ENCODE assay signal across 23 cellular contexts in the genomic region with DNA sequence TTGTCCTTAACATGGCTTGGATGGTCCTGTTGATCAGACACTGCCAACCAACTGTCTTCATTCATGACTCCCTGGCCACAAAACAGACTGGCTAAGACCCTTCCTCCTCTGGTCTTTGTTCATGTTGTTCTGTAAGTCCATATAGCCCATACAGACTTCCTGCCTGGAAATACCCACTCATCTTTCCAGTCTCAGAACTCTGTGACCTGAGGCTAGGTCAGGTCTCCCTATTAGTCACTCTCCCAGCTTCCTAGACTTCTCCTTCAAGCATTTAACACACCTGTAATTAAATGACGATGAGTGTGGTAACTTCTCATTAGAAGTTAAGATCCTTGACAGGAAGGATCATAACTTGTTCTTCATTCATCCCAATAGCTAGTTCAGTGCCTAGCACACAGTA. TPM values are rescaled to one million over a fixed set of nuclear protein-coding genes. Genes with fewer than 3 reads are reported as not detected.
DNase-seq lines count a peak whose midpoint lies in the region; ATAC-seq and TF ChIP-seq lines count a peak whose summit lies in the region.
"Had no signal": no experiment of that assay in that cellular context is flagged by ENCODE, and none has a peak within 500 bp of the region (broad histone marks: within the 10 kb centered on the region; RNA-seq: fewer than 3 reads in every experiment).

No MANE protein-coding gene starts in this region.

- peaks cover 91% of the 10 kb centered on the region for H3K36me3 Mint-ChIP-seq in CD8-positive, alpha-beta T cell
- H3K36me3 Mint-ChIP-seq in glutamatergic neuron (ENCODE audit: unreplicated experiment), result peaks cover 6% of the 10 kb centered on the region

- in situ Hi-C loops in mammary epithelial cell (cut with MboI; ENCODE audit: low sequenced_read_pairs in 2 of 2), result loop anchor here in 1 of 2 donors (10.0 kb wide), 1 partner anchor 47 kb away; no protein-coding TSS in a partner anchor

- H3K9me3 ChIP-seq in CD8-positive, alpha-beta T cell (ENCODE audit: low read length), result no peaks in the 10 kb centered on the region
- H3K9me3 ChIP-seq in mammary epithelial cell (replicated peaks; ENCODE audit: insufficient read depth, low read length), result no peaks in the 10 kb centered on the region
- H3K9me3 ChIP-seq in lower lobe of right lung, result no peaks in the 10 kb centered on the region
- H3K9me3 ChIP-seq: pancreas had no signal

- no peak for DNase-seq in CD8-positive, alpha-beta T cell
- peak; percentile 39 for DNase-seq in mammary epithelial cell
- DNase-seq in lower lobe of right lung, result no peak
- DNase-seq in NCI-H2029 (lab: John Stamatoyannopoulos, UW), result no peak
- no peak for DNase-seq in glutamatergic neuron
- DNase-seq: activated CD4-positive, alpha-beta memory T cell treated with anti-CD3 and anti-CD28 coated beads, Interleukin-2, amount 10 ng/mL, durations not matched to agents 7 days and 5 days; activated CD4-positive, CD25-positive, alpha-beta regulatory T cell; activated naive CD8-positive, alpha-beta T cell treated with anti-CD3 and anti-CD28 coated beads, Interleukin-2, amount 10 ng/mL, durations not matched to agents 7 days and 5 days; activated T-cell treated with anti-CD3 and anti-CD28 coated beads, Interleukin-2, amount 50 U/mL, for 48 hours; CD8-positive, alpha-beta memory T cell; effector memory CD8-positive, alpha-beta T cell; GF-D8; midbrain; NCI-H1092 treated with DMSO at 0.1 percent for 48 hours; NCI-H2029 treated with DMSO at 0.1 percent for 48 hours; NCI-H748 treated with DMSO at 0.1 percent for 48 hours; pancreas; stimulated activated CD8-positive, alpha-beta memory T cell treated with anti-CD3 and anti-CD28 coated beads, Interleukin-4, amount 100 ng/mL, for 48 hours; substantia nigra had no signal

- 50% methylated on average over 1 of the region's 1 CpG for WGBS in mammary epithelial cell (ENCODE audit: low coverage, missing lambda C conversion rate)

- peak overlapping the region; percentile 41 for H3K27ac Mint-ChIP-seq in CD8-positive, alpha-beta T cell
- no peak overlapping the region for H3K27ac Mint-ChIP-seq in glutamatergic neuron (ENCODE audit: unreplicated experiment)
- H3K27ac Mint-ChIP-seq: activated CD4-positive, alpha-beta memory T cell treated with anti-CD3 and anti-CD28 coated beads, Interleukin-2, amount 10 ng/mL, durations not matched to agents 7 days and 5 days; activated naive CD8-positive, alpha-beta T cell treated with anti-CD3 and anti-CD28 coated beads, Interleukin-2, amount 10 ng/mL, durations not matched to agents 7 days and 5 days had no signal

- H3K27ac ChIP-seq in 22Rv1 (peak overlapping the region; percentile 36; the same call in 1 of the 2 replicates), mammary epithelial cell (ENCODE audit: insufficient read depth, low read depth, low read length) (no peak overlapping the region), lower lobe of right lung (no peak overlapping the region)
- H3K27ac ChIP-seq in CD8-positive, alpha-beta T cell (ENCODE audit: low read depth, low read length), result no peak overlapping the region
- H3K27ac ChIP-seq: pancreas had no signal

- no peak for ATAC-seq in CD8-positive, alpha-beta T cell
- peak; percentile 61 to 70 for ATAC-seq in lower lobe of right lung
- ATAC-seq in GM18502 (IDR thresholded peaks at IDR 0.05; ENCODE audit: poor library complexity, unreplicated experiment), result no peak
- ATAC-seq in HG02884 (IDR thresholded peaks at IDR 0.05; ENCODE audit: unreplicated experiment), result no peak
- ATAC-seq: effector memory CD8-positive, alpha-beta T cell had no signal

- H3K27me3 Mint-ChIP-seq in CD8-positive, alpha-beta T cell (ENCODE audit: low read depth), result no peaks in the 10 kb centered on the region
- H3K27me3 Mint-ChIP-seq in glutamatergic neuron (ENCODE audit: unreplicated experiment), result no peaks in the 10 kb centered on the region
- H3K27me3 Mint-ChIP-seq: activated CD4-positive, alpha-beta memory T cell treated with anti-CD3 and anti-CD28 coated beads, Interleukin-2, amount 10 ng/mL, durations not matched to agents 7 days and 5 days; activated naive CD8-positive, alpha-beta T cell treated with anti-CD3 and anti-CD28 coated beads, Interleukin-2, amount 10 ng/mL, durations not matched to agents 7 days and 5 days; CD8-positive, alpha-beta memory T cell; effector memory CD8-positive, alpha-beta T cell had no signal

- peaks cover 51% of the 10 kb centered on the region for H3K36me3 ChIP-seq in CD8-positive, alpha-beta T cell (ENCODE audit: insufficient read depth, low read length)
- H3K36me3 ChIP-seq in mammary epithelial cell (ENCODE audit: insufficient read depth, low read length) (peaks cover 4% of the 10 kb centered on the region), lower lobe of right lung (peaks cover 84% of the 10 kb centered on the region)

- no peaks in the 10 kb centered on the region for H3K4me1 Mint-ChIP-seq in CD8-positive, alpha-beta T cell (ENCODE audit: low read depth)
- H3K4me1 Mint-ChIP-seq in glutamatergic neuron (ENCODE audit: low read depth, unreplicated experiment), result no peaks in the 10 kb centered on the region
- H3K4me1 Mint-ChIP-seq: activated CD4-positive, alpha-beta memory T cell treated with anti-CD3 and anti-CD28 coated beads, Interleukin-2, amount 10 ng/mL, durations not matched to agents 7 days and 5 days; CD8-positive, alpha-beta memory T cell had no signal

- dilution Hi-C loops in mammary epithelial cell (cut with HindIII; ENCODE audit: low sequenced_read_pairs), result no loop called here

- intact Hi-C loops in CD8-positive, alpha-beta T cell (cut with DNase I, micrococcal nuclease), result no loop called here
- intact Hi-C loops in mammary epithelial cell (cut with micrococcal nuclease), result no loop called here
- intact Hi-C loops in lower lobe of right lung (cut with DNase I), result no loop called here

- H3K4me3 ChIP-seq in CD8-positive, alpha-beta T cell (ENCODE audit: low read depth, low read length), result no peak overlapping the region
- H3K4me3 ChIP-seq in mammary epithelial cell (replicated peaks in 1 of 3; ENCODE audit: insufficient read depth in 1 of 3, low read depth in 2 of 3, low read length in 3 of 3), result no peak overlapping the region
- H3K4me3 ChIP-seq in lower lobe of right lung, result no peak overlapping the region
- H3K4me3 ChIP-seq: pancreas had no signal

- H3K4me2 ChIP-seq in mammary epithelial cell (ENCODE audit: insufficient read depth, low read depth, low read length), result no peak overlapping the region

- H3K4me3 Mint-ChIP-seq in CD8-positive, alpha-beta T cell, result no peak overlapping the region
- H3K4me3 Mint-ChIP-seq in glutamatergic neuron (ENCODE audit: unreplicated experiment), result no peak overlapping the region
- H3K4me3 Mint-ChIP-seq: activated CD4-positive, alpha-beta memory T cell treated with anti-CD3 and anti-CD28 coated beads, Interleukin-2, amount 10 ng/mL, durations not matched to agents 7 days and 5 days; activated naive CD8-positive, alpha-beta T cell treated with anti-CD3 and anti-CD28 coated beads, Interleukin-2, amount 10 ng/mL, durations not matched to agents 7 days and 5 days; CD8-positive, alpha-beta memory T cell; effector memory CD8-positive, alpha-beta T cell; nephron had no signal

- TF ChIP-seq CTCF in 22Rv1 (IDR thresholded peaks at IDR 0.05), result no peak
- no peak for TF ChIP-seq CTCF in CD8-positive, alpha-beta T cell (IDR thresholded peaks at IDR 0.05)
- no peak for TF ChIP-seq CTCF in mammary epithelial cell (conservative IDR thresholded peaks at IDR 0.05 in 1 of 2, IDR thresholded peaks at IDR 0.05 in 1 of 2; ENCODE audit: extremely low read depth in 1 of 2, insufficient read depth in 1 of 2, low read depth in 1 of 2, low read length in 2 of 2)
- no peak for TF ChIP-seq CTCF in lower lobe of right lung (IDR thresholded peaks at IDR 0.05)
- TF ChIP-seq CTCF in glutamatergic neuron (IDR thresholded peaks at IDR 0.05; ENCODE audit: partially characterized antibody, unreplicated experiment), result no peak

- H3K9me3 Mint-ChIP-seq in CD8-positive, alpha-beta T cell, result no peaks in the 10 kb centered on the region
- H3K9me3 Mint-ChIP-seq in glutamatergic neuron (ENCODE audit: unreplicated experiment), result no peaks in the 10 kb centered on the region
- H3K9me3 Mint-ChIP-seq: activated CD4-positive, alpha-beta memory T cell treated with anti-CD3 and anti-CD28 coated beads, Interleukin-2, amount 10 ng/mL, durations not matched to agents 7 days and 5 days; activated naive CD8-positive, alpha-beta T cell treated with anti-CD3 and anti-CD28 coated beads, Interleukin-2, amount 10 ng/mL, durations not matched to agents 7 days and 5 days; CD8-positive, alpha-beta memory T cell; effector memory CD8-positive, alpha-beta T cell; nephron had no signal

- CTCF ChIA-PET in CD8-positive, alpha-beta T cell (lab: Charles Lee), result no interaction called here
- CTCF ChIA-PET in mammary epithelial cell (lab: Charles Lee; ENCODE audit: low non-redundant PET), result no interaction called here

- H3K4me1 ChIP-seq in CD8-positive, alpha-beta T cell (ENCODE audit: insufficient read depth, low read length), result no peaks in the 10 kb centered on the region
- H3K4me1 ChIP-seq in mammary epithelial cell (ENCODE audit: insufficient read depth, low read length), result peaks cover 13% of the 10 kb centered on the region
- H3K4me1 ChIP-seq in lower lobe of right lung, result peaks cover 14% of the 10 kb centered on the region
- H3K4me1 ChIP-seq: pancreas had no signal

- no TSS peak for BruUV-seq in mammary epithelial cell (replicated peaks; lab: Mats Ljungman, UMichigan)

- no peaks in the 10 kb centered on the region for H4K20me1 ChIP-seq in mammary epithelial cell (ENCODE audit: insufficient read depth, low read length)

- H3K27me3 ChIP-seq in CD8-positive, alpha-beta T cell (ENCODE audit: insufficient read depth, low read length), result no peaks in the 10 kb centered on the region
- H3K27me3 ChIP-seq in mammary epithelial cell (ENCODE audit: insufficient read depth, low read length) (no peaks in the 10 kb centered on the region), lower lobe of right lung (ENCODE audit: low read depth) (no peaks in the 10 kb centered on the region)
- H3K27me3 ChIP-seq: pancreas had no signal

- H2AFZ ChIP-seq in mammary epithelial cell (ENCODE audit: low read depth, low read length), result no peak overlapping the region

- no peak overlapping the region for H3K9ac ChIP-seq in mammary epithelial cell (ENCODE audit: insufficient read depth, low read length)

- no peaks in the 10 kb centered on the region for H3K79me2 ChIP-seq in mammary epithelial cell (ENCODE audit: insufficient read depth, low read length)

- POLR2A ChIA-PET in CD8-positive, alpha-beta T cell (lab: Charles Lee), result no interaction called here

RNA-seq across cellular contexts. Expression of a gene that starts 56.3 kb away (rescaled TPM):
- total RNA-seq in CD8-positive, alpha-beta T cell, result 10 to 100 TPM; 84.4 to 85.3 TPM
- total RNA-seq in mammary epithelial cell, result 10 to 100 TPM; 23.5 to 24.3 TPM
- 8.7 TPM for polyA plus RNA-seq in mammary epithelial cell
- 8.7 TPM for polyA minus RNA-seq in mammary epithelial cell
- 47.3 TPM for total RNA-seq in lower lobe of right lung
- total RNA-seq in glutamatergic neuron (ENCODE audit: unreplicated experiment), result 32.6 TPM

Comparison
In these comparisons a context has a peak if more than half of its experiments do, and no peak if none do; other contexts are left out.
1. ATAC-seq: peak in lower lobe of right lung (2 of 2); none in CD8-positive, alpha-beta T cell (single experiment), GM18502 (single experiment) and HG02884 (single experiment).